8 cellular contexts compared by ENCODE assay signal in genomic region chr1:201468501-201468843, GRCh38. TPM values are rescaled to one million over a fixed set of nuclear protein-coding genes. Genes with fewer than 3 reads are reported as not detected.
DNase-seq lines count a peak whose midpoint lies in the region; ATAC-seq and TF ChIP-seq lines count a peak whose summit lies in the region.

No MANE protein-coding gene starts in this region.

- TF ChIP-seq POLR2A in erythroblast (IDR thresholded peaks at IDR 0.05; ENCODE audit: low read length): no peak

- ATAC-seq in HG02885 (IDR thresholded peaks at IDR 0.05; ENCODE audit: poor library complexity, unreplicated experiment): peak; percentile 52
- ATAC-seq in naive thymus-derived CD4-positive, alpha-beta T cell: peak; percentile 45
- no peak for ATAC-seq in CD8-positive, alpha-beta T cell

- peaks cover 0 to 16% (median 2%) of the 10 kb centered on the region in 5 donors for H3K36me3 Mint-ChIP-seq in naive thymus-derived CD4-positive, alpha-beta T cell
- H3K36me3 Mint-ChIP-seq in CD8-positive, alpha-beta T cell: no peaks in the 10 kb centered on the region

- DNase-seq in activated T-cell treated with anti-CD3 and anti-CD28 coated beads for 48 hours (ENCODE audit: low read depth) (peak; percentile 18), RWPE1 (ENCODE audit: low spot score) (no peak), erythroblast (lab: John Stamatoyannopoulos, UW) (peak; percentile 37 to 47), T1000 (lab: John Stamatoyannopoulos, UW) (no peak)
- DNase-seq in activated T-cell treated with anti-CD3 and anti-CD28 coated beads, Interleukin-2, amount 50 U/mL, for 1 hour: no peak
- no peak for DNase-seq in naive thymus-derived CD4-positive, alpha-beta T cell
- DNase-seq in CD8-positive, alpha-beta T cell: no peak

- POLR2A ChIA-PET in RWPE1 (lab: Yijun Ruan, JAX; ENCODE audit: low non-redundant PET): interaction anchor here (0.7 to 2.0 kb wide), 4 partner anchors 12 to 34 kb away, joined by 3 to 17 read pairs (median 6); no protein-coding TSS in a partner anchor
- POLR2A ChIA-PET in naive thymus-derived CD4-positive, alpha-beta T cell (lab: Charles Lee): no interaction called here
- POLR2A ChIA-PET in CD8-positive, alpha-beta T cell (lab: Charles Lee): no interaction called here

- H3K4me1 ChIP-seq in naive thymus-derived CD4-positive, alpha-beta T cell (ENCODE audit: control insufficient read depth in 2 of 2, insufficient read depth in 2 of 2, low read length in 2 of 2): no peaks in the 10 kb centered on the region
- no peaks in the 10 kb centered on the region for H3K4me1 ChIP-seq in CD8-positive, alpha-beta T cell (ENCODE audit: insufficient read depth, low read length)

- CTCF ChIA-PET in RWPE1 (lab: Yijun Ruan, JAX): interaction anchor here (1.0 to 3.8 kb wide), 4 partner anchors 14 to 44 kb away, joined by 4 to 18 read pairs (median 15); no protein-coding TSS in a partner anchor
- CTCF ChIA-PET in naive thymus-derived CD4-positive, alpha-beta T cell (lab: Charles Lee): no interaction called here
- CTCF ChIA-PET in CD8-positive, alpha-beta T cell (lab: Charles Lee): interaction anchor here (1.6 kb wide), 1 partner anchor 45 kb away, joined by 6 read pairs; no protein-coding TSS in a partner anchor

- no peak for TF ChIP-seq CTCF in RWPE1 (conservative IDR thresholded peaks at IDR 0.05; ENCODE audit: low read depth)
- TF ChIP-seq CTCF in CD8-positive, alpha-beta T cell (IDR thresholded peaks at IDR 0.05): no peak

- peak overlapping the region; percentile 100 for H3K27ac ChIP-seq in RWPE1
- no peak overlapping the region for H3K27ac ChIP-seq in naive thymus-derived CD4-positive, alpha-beta T cell (ENCODE audit: low read depth, low read length)
- H3K27ac ChIP-seq in CD8-positive, alpha-beta T cell (ENCODE audit: low read depth, low read length): no peak overlapping the region

- H3K27ac Mint-ChIP-seq in naive thymus-derived CD4-positive, alpha-beta T cell: peak overlapping the region in 1 of 9 donors; percentile 58
- H3K27ac Mint-ChIP-seq in CD8-positive, alpha-beta T cell: no peak overlapping the region

- no peak overlapping the region for H3K4me3 ChIP-seq in naive thymus-derived CD4-positive, alpha-beta T cell (ENCODE audit: low read length)
- H3K4me3 ChIP-seq in CD8-positive, alpha-beta T cell (ENCODE audit: low read depth, low read length): no peak overlapping the region

- peaks cover 0 to 22% (median 8%) of the 10 kb centered on the region in 7 donors for H3K4me1 Mint-ChIP-seq in naive thymus-derived CD4-positive, alpha-beta T cell
- H3K4me1 Mint-ChIP-seq in CD8-positive, alpha-beta T cell (ENCODE audit: low read depth): peaks cover 4% of the 10 kb centered on the region

- H3K9me3 ChIP-seq in naive thymus-derived CD4-positive, alpha-beta T cell (ENCODE audit: control insufficient read depth in 2 of 3, low read length in 3 of 3): no peaks in the 10 kb centered on the region
- H3K9me3 ChIP-seq in CD8-positive, alpha-beta T cell (ENCODE audit: low read length): no peaks in the 10 kb centered on the region

- H3K27me3 ChIP-seq in naive thymus-derived CD4-positive, alpha-beta T cell (ENCODE audit: control insufficient read depth in 2 of 2, insufficient read depth in 2 of 2, low read length in 2 of 2): peaks cover 0 to 6% of the 10 kb centered on the region in 2 donors
- H3K27me3 ChIP-seq in CD8-positive, alpha-beta T cell (ENCODE audit: insufficient read depth, low read length): peaks cover 5% of the 10 kb centered on the region

- H3K36me3 ChIP-seq in naive thymus-derived CD4-positive, alpha-beta T cell (ENCODE audit: control insufficient read depth in 2 of 3, insufficient read depth in 3 of 3, low read length in 3 of 3): no peaks in the 10 kb centered on the region
- no peaks in the 10 kb centered on the region for H3K36me3 ChIP-seq in CD8-positive, alpha-beta T cell (ENCODE audit: insufficient read depth, low read length)

- peaks cover 35 to 50% (median 39%) of the 10 kb centered on the region in 5 donors for H3K27me3 Mint-ChIP-seq in naive thymus-derived CD4-positive, alpha-beta T cell
- H3K27me3 Mint-ChIP-seq in CD8-positive, alpha-beta T cell (ENCODE audit: low read depth): peaks cover 43% of the 10 kb centered on the region

- peak overlapping the region in 5 of 10 donors; percentile 34 to 92 (median 47) for H3K4me3 Mint-ChIP-seq in naive thymus-derived CD4-positive, alpha-beta T cell
- no peak overlapping the region for H3K4me3 Mint-ChIP-seq in CD8-positive, alpha-beta T cell

- no peaks in the 10 kb centered on the region for H3K9me3 Mint-ChIP-seq in naive thymus-derived CD4-positive, alpha-beta T cell
- H3K9me3 Mint-ChIP-seq in CD8-positive, alpha-beta T cell: no peaks in the 10 kb centered on the region

- intact Hi-C loops in naive thymus-derived CD4-positive, alpha-beta T cell (cut with micrococcal nuclease): loop anchor here in 1 of 2 donors (5.0 kb wide), 1 partner anchor 39 kb away; the partner anchor contains the start of gene CSRP1
- intact Hi-C loops in CD8-positive, alpha-beta T cell (cut with DNase I, micrococcal nuclease): no loop called here

RNA-seq across cellular contexts. Expression of gene PHLDA3, which starts 0.5 kb away (rescaled TPM):
- total RNA-seq in naive thymus-derived CD4-positive, alpha-beta T cell: 10 to 100 TPM in 1 of 5 experiments, 1 to 10 TPM in 2, under 1 TPM in 2; 0.19 to 22.4 (median 1.1) TPM
- under 1 TPM in 1 of 2 donors, not detected in 1; 0.13 TPM for polyA plus RNA-seq in naive thymus-derived CD4-positive, alpha-beta T cell
- total RNA-seq in CD8-positive, alpha-beta T cell: under 1 TPM; 0.33 to 0.44 TPM

RNA-seq across cellular contexts. Expression of gene CSRP1, which starts 38.5 kb away (rescaled TPM):
- 10 to 100 TPM; 24.2 to 83.1 (median 37.7) TPM for total RNA-seq in naive thymus-derived CD4-positive, alpha-beta T cell
- 10 to 100 TPM; 43.6 to 52.0 TPM for polyA plus RNA-seq in naive thymus-derived CD4-positive, alpha-beta T cell
- total RNA-seq in CD8-positive, alpha-beta T cell: 10 to 100 TPM; 31.6 to 33.9 TPM

RNA-seq across cellular contexts. Expression of gene TNNI1, which starts 46.9 kb away (rescaled TPM):
- not detected for total RNA-seq in naive thymus-derived CD4-positive, alpha-beta T cell
- polyA plus RNA-seq in naive thymus-derived CD4-positive, alpha-beta T cell: not detected
- not detected for total RNA-seq in CD8-positive, alpha-beta T cell

Comparison
In these comparisons a context has a peak if more than half of its experiments do, and no peak if none do; other contexts are left out.
1. DNase-seq: peak in activated T-cell treated with anti-CD3 and anti-CD28 coated beads for 48 hours (single experiment) and erythroblast (2 of 2); none in activated T-cell treated with anti-CD3 and anti-CD28 coated beads, Interleukin-2, amount 50 U/mL, for 1 hour (single experiment), RWPE1 (single experiment), naive thymus-derived CD4-positive, alpha-beta T cell (0 of 9), CD8-positive, alpha-beta T cell (0 of 7) and T1000 (single experiment).